8 cellular contexts compared by ENCODE assay signal in genomic region chr2:47070920-47071824, GRCh38.
DNase-seq lines count a peak whose midpoint lies in the region; ATAC-seq and TF ChIP-seq lines count a peak whose summit lies in the region.

No MANE protein-coding gene starts in this region.

- H3K4me2 ChIP-seq in parathyroid adenoma (ENCODE audit: low read length): no peak overlapping the region

- ATAC-seq in GM21529 (IDR thresholded peaks at IDR 0.05; ENCODE audit: unreplicated experiment): peak; percentile 73
- ATAC-seq in activated CD8-positive, alpha-beta memory T cell treated with anti-CD3 and anti-CD28 coated beads, Interleukin-2, amount 10 ng/mL, durations not matched to agents 7 days and 5 days: peak; percentile 54

- no peak for TF ChIP-seq CTCF in parathyroid adenoma (IDR thresholded peaks at IDR 0.05)

- no peaks in the 10 kb centered on the region for H3K27me3 Mint-ChIP-seq in IgD-negative memory B cell
- H3K27me3 Mint-ChIP-seq in activated CD8-positive, alpha-beta memory T cell treated with anti-CD3 and anti-CD28 coated beads, Interleukin-2, amount 10 ng/mL, durations not matched to agents 7 days and 5 days: no peaks in the 10 kb centered on the region

- no peaks in the 10 kb centered on the region for H3K9me3 Mint-ChIP-seq in IgD-negative memory B cell
- no peaks in the 10 kb centered on the region for H3K9me3 Mint-ChIP-seq in activated CD8-positive, alpha-beta memory T cell treated with anti-CD3 and anti-CD28 coated beads, Interleukin-2, amount 10 ng/mL, durations not matched to agents 7 days and 5 days (ENCODE audit: low read depth)

- H3K4me3 Mint-ChIP-seq in IgD-negative memory B cell: peak overlapping the region; percentile 42 to 90 (median 71)
- no peak overlapping the region for H3K4me3 Mint-ChIP-seq in activated CD8-positive, alpha-beta memory T cell treated with anti-CD3 and anti-CD28 coated beads, Interleukin-2, amount 10 ng/mL, durations not matched to agents 7 days and 5 days

- peak; percentile 71 for DNase-seq in GM04503 (ENCODE audit: low read depth)
- DNase-seq in activated CD8-positive, alpha-beta memory T cell treated with anti-CD3 and anti-CD28 coated beads, Interleukin-2, amount 10 ng/mL, durations not matched to agents 7 days and 5 days: peak; percentile 69
- DNase-seq in fibroblast of peridontal ligament (ENCODE audit: extremely low read depth): peak; percentile 68
- no peak for DNase-seq in NCI-H2107 treated with DMSO at 0.1 percent for 48 hours (lab: John Stamatoyannopoulos, UW; ENCODE audit: unreplicated experiment)
- no peak for DNase-seq in NCI-H446 (lab: John Stamatoyannopoulos, UW)

- peak overlapping the region; percentile 84 to 95 (median 85) for H3K27ac Mint-ChIP-seq in IgD-negative memory B cell
- peak overlapping the region; percentile 63 for H3K27ac Mint-ChIP-seq in activated CD8-positive, alpha-beta memory T cell treated with anti-CD3 and anti-CD28 coated beads, Interleukin-2, amount 10 ng/mL, durations not matched to agents 7 days and 5 days

- H2AFZ ChIP-seq in parathyroid adenoma: no peak overlapping the region

- no peak overlapping the region for H3K4me3 ChIP-seq in parathyroid adenoma (ENCODE audit: low read depth, low read length)

- CTCF ChIA-PET in activated CD8-positive, alpha-beta memory T cell treated with anti-CD3 and anti-CD28 coated beads, Interleukin-2, amount 10 ng/mL, durations not matched to agents 7 days and 5 days (lab: Charles Lee): interaction anchor here (1.0 kb wide), 1 partner anchor 34 kb away, joined by 3 read pairs; no protein-coding TSS in a partner anchor

- H3K9me3 ChIP-seq in parathyroid adenoma (ENCODE audit: control insufficient read depth, low read length): no peaks in the 10 kb centered on the region

- peaks cover 9% of the 10 kb centered on the region for H3K4me1 ChIP-seq in parathyroid adenoma

- peaks cover 2% of the 10 kb centered on the region for H3K36me3 Mint-ChIP-seq in IgD-negative memory B cell
- peaks cover 2% of the 10 kb centered on the region for H3K36me3 Mint-ChIP-seq in activated CD8-positive, alpha-beta memory T cell treated with anti-CD3 and anti-CD28 coated beads, Interleukin-2, amount 10 ng/mL, durations not matched to agents 7 days and 5 days

- H3K36me3 ChIP-seq in parathyroid adenoma (ENCODE audit: control insufficient read depth, insufficient read depth, low read length): no peaks in the 10 kb centered on the region

- H3K4me1 Mint-ChIP-seq in IgD-negative memory B cell: peaks cover 24 to 37% (median 37%) of the 10 kb centered on the region in 3 donors
- peaks cover 30% of the 10 kb centered on the region for H3K4me1 Mint-ChIP-seq in activated CD8-positive, alpha-beta memory T cell treated with anti-CD3 and anti-CD28 coated beads, Interleukin-2, amount 10 ng/mL, durations not matched to agents 7 days and 5 days

- H3K9ac ChIP-seq in parathyroid adenoma: no peak overlapping the region

- no peaks in the 10 kb centered on the region for H3K27me3 ChIP-seq in parathyroid adenoma (ENCODE audit: control insufficient read depth, insufficient read depth, low read length)

- H3K27ac ChIP-seq in parathyroid adenoma: peak overlapping the region; percentile 76

- no peaks in the 10 kb centered on the region for H3K79me2 ChIP-seq in parathyroid adenoma

Comparison
In these comparisons a context has a peak if more than half of its experiments do, and no peak if none do; other contexts are left out.
1. DNase-seq: peak in GM04503 (single experiment), activated CD8-positive, alpha-beta memory T cell treated with anti-CD3 and anti-CD28 coated beads, Interleukin-2, amount 10 ng/mL, durations not matched to agents 7 days and 5 days (single experiment) and fibroblast of peridontal ligament (single experiment); none in NCI-H2107 treated with DMSO at 0.1 percent for 48 hours (single experiment) and NCI-H446 (0 of 2).